30 cellular contexts compared by ENCODE assay signal in the genomic region with DNA sequence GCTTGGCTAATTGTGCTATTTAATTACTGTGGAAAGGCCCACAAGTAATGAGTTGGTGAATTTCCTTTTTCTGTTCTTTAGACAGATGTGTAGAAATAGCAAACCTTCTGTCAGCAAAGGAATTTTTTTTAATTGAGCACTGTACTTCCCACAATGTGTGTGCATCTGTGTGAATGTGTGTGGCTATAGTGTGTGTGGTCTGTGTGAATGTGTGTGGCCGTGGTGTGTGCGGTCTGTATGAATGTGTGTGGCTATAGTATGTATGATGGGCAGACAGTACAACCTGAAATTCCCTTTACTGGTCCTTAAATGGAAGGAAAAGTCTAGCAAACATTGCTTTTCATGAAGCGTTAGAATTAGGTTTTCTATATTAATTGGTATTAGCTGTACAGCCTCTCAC.
"Had no signal": no experiment of that assay in that cellular context is flagged by ENCODE, and none has a peak within 500 bp of the region (broad histone marks: within the 10 kb centered on the region; RNA-seq: fewer than 3 reads in every experiment).

No MANE protein-coding gene starts in this region.

- H3K9me3 ChIP-seq: adrenal gland had no signal

- DNase-seq: activated B cell treated with CpG ODN at 0.5 μM for 24 hours; activated CD4-positive, alpha-beta memory T cell treated with anti-CD3 and anti-CD28 coated beads for 36 hours; activated CD4-positive, alpha-beta T cell treated with anti-CD3 and anti-CD28 coated beads for 4 hours; activated CD4-positive, alpha-beta T cell treated with anti-CD3 and anti-CD28 coated beads, Interleukin-2, amount 10 ng/mL, durations not matched to agents 24 days and 14 days; activated CD4-positive, alpha-beta T cell treated with anti-CD3 and anti-CD28 coated beads, Interleukin-2, amount 50 U/mL, for 1 hour; activated CD4-positive, alpha-beta T cell treated with anti-CD3 and anti-CD28 coated beads, Interleukin-2, amount 50 U/mL, for 4 hours; activated CD4-positive, CD25-positive, alpha-beta regulatory T cell treated with anti-CD3 and anti-CD28 coated beads, Interleukin-2, amount 50 U/mL, for 72 hours; activated CD8-positive, alpha-beta memory T cell treated with anti-CD3 and anti-CD28 coated beads, Interleukin-2, amount 50 U/mL, for 4 hours; activated CD8-positive, alpha-beta T cell treated with anti-CD3 and anti-CD28 coated beads for 36 hours; activated effector memory CD4-positive, alpha-beta T cell treated with anti-CD3 and anti-CD28 coated beads, Interleukin-2, amount 50 U/mL, for 16 hours; activated gamma-delta T cell treated with Interleukin-2 at 50 U/mL for 16 hours; activated naive CD4-positive, alpha-beta T cell; activated naive CD4-positive, alpha-beta T cell treated with anti-CD3 and anti-CD28 coated beads for 36 hours; activated naive CD4-positive, alpha-beta T cell treated with anti-CD3 and anti-CD28 coated beads, Interleukin-2, amount 50 U/mL, for 16 hours; activated naive CD8-positive, alpha-beta T cell treated with anti-CD3 and anti-CD28 coated beads for 36 hours; activated T-cell treated with anti-CD3 and anti-CD28 coated beads for 4 hours; activated T-cell treated with anti-CD3 and anti-CD28 coated beads, Interleukin-2, amount 50 U/mL, for 1 hour; activated T-cell treated with anti-CD3 and anti-CD28 coated beads, Interleukin-2, amount 50 U/mL, for 4 hours; adrenal gland; amniotic stem cell; aorta; body of pancreas; central memory CD4-positive, alpha-beta T cell; T-helper 9 cell had no signal

- H3K27me3 ChIP-seq: adrenal gland, body of pancreas, brain microvascular endothelial cell, breast epithelium had no signal

- H3K27ac ChIP-seq: adrenal gland, body of pancreas, brain microvascular endothelial cell, breast epithelium, VCaP had no signal

- H3K4me3 ChIP-seq: adrenal gland, body of pancreas, breast epithelium had no signal

- H3K4me1 ChIP-seq: adrenal gland, body of pancreas, breast epithelium had no signal

- H3K36me3 ChIP-seq: adrenal gland, brain microvascular endothelial cell, breast epithelium had no signal

- ATAC-seq: body of pancreas had no signal

- FAIRE-seq: astrocyte, colon, TTC549 had no signal
